21 cellular contexts compared by ENCODE assay signal in genomic region chr16:378821-379182, GRCh38. TPM values are rescaled to one million over a fixed set of nuclear protein-coding genes. Genes with fewer than 3 reads are reported as not detected.
DNase-seq lines count a peak whose midpoint lies in the region; ATAC-seq, FAIRE-seq and TF ChIP-seq lines count a peak whose summit lies in the region.
"Had no signal": no experiment of that assay in that cellular context is flagged by ENCODE, and none has a peak within 500 bp of the region (broad histone marks: within the 10 kb centered on the region; RNA-seq: fewer than 3 reads in every experiment).

No MANE protein-coding gene starts in this region.

- H3K36me3 Mint-ChIP-seq in CD4-positive, CD25-positive, alpha-beta regulatory T cell, result no peaks in the 10 kb centered on the region

- peaks cover 8% of the 10 kb centered on the region for H3K36me3 ChIP-seq in CD4-positive, CD25-positive, alpha-beta regulatory T cell (ENCODE audit: control insufficient read depth, insufficient read depth, low read length)
- H3K36me3 ChIP-seq in hepatocyte (replicated peaks; ENCODE audit: insufficient read depth, low read depth) (no peaks in the 10 kb centered on the region), parathyroid adenoma (ENCODE audit: control insufficient read depth, insufficient read depth, low read length) (no peaks in the 10 kb centered on the region)
- H3K36me3 ChIP-seq: ovary had no signal

- no peaks in the 10 kb centered on the region for H3K27me3 ChIP-seq in CD4-positive, CD25-positive, alpha-beta regulatory T cell (ENCODE audit: control insufficient read depth, insufficient read depth, low read length)
- H3K27me3 ChIP-seq in hepatocyte (no peaks in the 10 kb centered on the region), parathyroid adenoma (ENCODE audit: control insufficient read depth, insufficient read depth, low read length) (no peaks in the 10 kb centered on the region)
- H3K27me3 ChIP-seq: gastroesophageal sphincter, ovary, vagina had no signal

- H4K20me1 ChIP-seq in hepatocyte (ENCODE audit: insufficient read depth, poor library complexity, severe bottlenecking), result peaks cover 8% of the 10 kb centered on the region

- H3K9me3 ChIP-seq in CD4-positive, CD25-positive, alpha-beta regulatory T cell (ENCODE audit: control insufficient read depth in 2 of 2, low read length in 2 of 2), result no peaks in the 10 kb centered on the region
- H3K9me3 ChIP-seq in hepatocyte (ENCODE audit: low read depth) (no peaks in the 10 kb centered on the region), parathyroid adenoma (ENCODE audit: control insufficient read depth, low read length) (no peaks in the 10 kb centered on the region)
- H3K9me3 ChIP-seq: gastroesophageal sphincter, ovary, vagina had no signal

- no peak for FAIRE-seq in HTR-8/SVneo (lab: Jason Lieb, UNC)
- FAIRE-seq in GM12891 (lab: Jason Lieb, UNC), result no peak

- H3K27ac ChIP-seq in CD4-positive, CD25-positive, alpha-beta regulatory T cell (ENCODE audit: insufficient read depth, low read length, poor library complexity, severe bottlenecking), result peak overlapping the region; percentile 2
- H3K27ac ChIP-seq in RWPE1, result 0 out of 2 replicates have a peak overlapping the region, but pooled peaks have one; percentile 26
- H3K27ac ChIP-seq in hepatocyte, result peak overlapping the region; percentile 37
- no peak overlapping the region for H3K27ac ChIP-seq in parathyroid adenoma
- H3K27ac ChIP-seq: gastroesophageal sphincter, KMS-11, ovary, vagina had no signal

- 66% methylated on average over 13 of the region's 14 CpGs for WGBS in hepatocyte (ENCODE audit: low lambda C conversion rate, missing lambda C conversion rate)

- POLR2A ChIA-PET in RWPE1 (lab: Yijun Ruan, JAX; ENCODE audit: low non-redundant PET), result no interaction called here

- H3K4me3 Mint-ChIP-seq in CD4-positive, CD25-positive, alpha-beta regulatory T cell, result peak overlapping the region in 2 of 4 donors; percentile 28 to 92
- H3K4me3 Mint-ChIP-seq: activated CD4-positive, alpha-beta T cell treated with anti-CD3 and anti-CD28 coated beads, Interleukin-2, amount 10 ng/mL, durations not matched to agents 24 days and 14 days; activated naive CD8-positive, alpha-beta T cell treated with anti-CD3 and anti-CD28 coated beads, Interleukin-2, amount 50 U/mL, for 24 hours; memory B cell had no signal

- H3K79me2 ChIP-seq in hepatocyte, result peaks cover 29% of the 10 kb centered on the region
- peaks cover 5% of the 10 kb centered on the region for H3K79me2 ChIP-seq in parathyroid adenoma

- no peak for TF ChIP-seq POLR2A in GM12891 (IDR thresholded peaks at IDR 0.05; ENCODE audit: low read depth, low read length)

- CTCF ChIA-PET in RWPE1 (lab: Yijun Ruan, JAX), result interaction anchor here (0.6 kb wide), 1 partner anchor 218 kb away, joined by 5 read pairs; no protein-coding TSS in a partner anchor

- H2AFZ ChIP-seq in hepatocyte, result no peak overlapping the region
- peak overlapping the region; percentile 39 for H2AFZ ChIP-seq in parathyroid adenoma

- H3K4me2 ChIP-seq in hepatocyte, result peak overlapping the region; percentile 97
- H3K4me2 ChIP-seq in parathyroid adenoma (ENCODE audit: low read length), result peak overlapping the region; percentile 62
- H3K4me2 ChIP-seq: KMS-11 had no signal

- H3K9me2 ChIP-seq in hepatocyte (replicated peaks; ENCODE audit: insufficient read depth), result no peaks in the 10 kb centered on the region

- H3K4me1 Mint-ChIP-seq in CD4-positive, CD25-positive, alpha-beta regulatory T cell, result peaks cover 5 to 23% (median 5%) of the 10 kb centered on the region in 4 donors

- no peaks in the 10 kb centered on the region for H3K27me3 Mint-ChIP-seq in CD4-positive, CD25-positive, alpha-beta regulatory T cell
- H3K27me3 Mint-ChIP-seq: activated naive CD8-positive, alpha-beta T cell treated with anti-CD3 and anti-CD28 coated beads, Interleukin-2, amount 50 U/mL, for 24 hours; effector memory CD8-positive, alpha-beta T cell; memory B cell had no signal

- no peak overlapping the region for H3K4me3 ChIP-seq in CD4-positive, CD25-positive, alpha-beta regulatory T cell (ENCODE audit: low read depth, low read length)
- H3K4me3 ChIP-seq in hepatocyte (no peak overlapping the region), parathyroid adenoma (ENCODE audit: low read depth, low read length) (peak overlapping the region; percentile 22)
- H3K4me3 ChIP-seq: gastroesophageal sphincter, ovary, vagina had no signal

- H3K9ac ChIP-seq in parathyroid adenoma, result no peak overlapping the region
- H3K9ac ChIP-seq: KMS-11 had no signal

- H3K27ac Mint-ChIP-seq in CD4-positive, CD25-positive, alpha-beta regulatory T cell, result peak overlapping the region in 1 of 3 donors; percentile 25
- H3K27ac Mint-ChIP-seq: activated CD4-positive, alpha-beta T cell treated with anti-CD3 and anti-CD28 coated beads, Interleukin-2, amount 10 ng/mL, durations not matched to agents 24 days and 14 days; activated naive CD8-positive, alpha-beta T cell treated with anti-CD3 and anti-CD28 coated beads, Interleukin-2, amount 50 U/mL, for 24 hours; effector memory CD8-positive, alpha-beta T cell; memory B cell had no signal

- ATAC-seq in CD4-positive, CD25-positive, alpha-beta regulatory T cell (ENCODE audit: low read depth in 2 of 2), result no peak
- ATAC-seq in GM21737 (IDR thresholded peaks at IDR 0.05; ENCODE audit: unreplicated experiment) (no peak), GM19467 (IDR thresholded peaks at IDR 0.05; ENCODE audit: unreplicated experiment) (no peak)
- ATAC-seq: activated naive CD8-positive, alpha-beta T cell treated with anti-CD3 and anti-CD28 coated beads, Interleukin-2, amount 50 U/mL, for 24 hours; effector memory CD8-positive, alpha-beta T cell; gastroesophageal sphincter had no signal

- no peak for TF ChIP-seq CTCF in RWPE1 (conservative IDR thresholded peaks at IDR 0.05; ENCODE audit: low read depth)
- no peak for TF ChIP-seq CTCF in hepatocyte (IDR thresholded peaks at IDR 0.05; ENCODE audit: poor library complexity)
- no peak for TF ChIP-seq CTCF in parathyroid adenoma (IDR thresholded peaks at IDR 0.05)

- no peaks in the 10 kb centered on the region for H3K9me3 Mint-ChIP-seq in CD4-positive, CD25-positive, alpha-beta regulatory T cell
- H3K9me3 Mint-ChIP-seq: activated CD4-positive, alpha-beta T cell treated with anti-CD3 and anti-CD28 coated beads, Interleukin-2, amount 10 ng/mL, durations not matched to agents 24 days and 14 days; activated naive CD8-positive, alpha-beta T cell treated with anti-CD3 and anti-CD28 coated beads, Interleukin-2, amount 50 U/mL, for 24 hours; effector memory CD8-positive, alpha-beta T cell; memory B cell had no signal

- no peak for DNase-seq in CD4-positive, CD25-positive, alpha-beta regulatory T cell
- DNase-seq in RWPE1 (ENCODE audit: low spot score) (no peak), hepatocyte (ENCODE audit: low spot score) (no peak), HTR-8/SVneo (ENCODE audit: insufficient read length, low spot score) (no peak), GM12891 (ENCODE audit: insufficient read length, low spot score) (no peak)
- DNase-seq: activated CD4-positive, alpha-beta T cell treated with anti-CD3 and anti-CD28 coated beads, Interleukin-2, amount 10 ng/mL, durations not matched to agents 24 days and 14 days; activated naive CD8-positive, alpha-beta T cell treated with anti-CD3 and anti-CD28 coated beads, Interleukin-2, amount 50 U/mL, for 24 hours; DMS 273 treated with DMSO at 0.1 percent for 48 hours; effector memory CD8-positive, alpha-beta T cell; kidney glomerular epithelial cell; NCI-H226; Right ventricle myocardium superior; SW 1271 had no signal

- H3K4me1 ChIP-seq in CD4-positive, CD25-positive, alpha-beta regulatory T cell (ENCODE audit: control insufficient read depth, insufficient read depth, low read length, poor library complexity, severe bottlenecking), result peaks cover 36% of the 10 kb centered on the region
- H3K4me1 ChIP-seq in hepatocyte (ENCODE audit: insufficient read depth), result peaks cover 24% of the 10 kb centered on the region
- H3K4me1 ChIP-seq in parathyroid adenoma, result peaks cover 18% of the 10 kb centered on the region

TF ChIP-seq in GM12891, 5 proteins besides CTCF, POLR2A, EP300 and RAD21:
- TF ChIP-seq TAF1 (IDR thresholded peaks at IDR 0.05; ENCODE audit: low read depth, low read length), result no peak
- TF ChIP-seq SPI1 (IDR thresholded peaks at IDR 0.05; ENCODE audit: low read depth, low read length), result no peak
- no peak for TF ChIP-seq POU2F2 (IDR thresholded peaks at IDR 0.05; ENCODE audit: low read depth, low read length)
- no peak for TF ChIP-seq PAX5 (IDR thresholded peaks at IDR 0.05; ENCODE audit: insufficient read depth, low read length, severe bottlenecking)
- TF ChIP-seq POLR2AphosphoS5 (IDR thresholded peaks at IDR 0.05; ENCODE audit: low read depth, low read length), result no peak
TF ChIP-seq in GM12891: peak in this region for 0.

RNA-seq across cellular contexts. Expression of gene PGAP6, which starts 3.0 kb away (rescaled TPM):
- total RNA-seq in CD4-positive, CD25-positive, alpha-beta regulatory T cell, result 71.4 TPM
- 10 to 100 TPM in 3 of 4 donors, 1 to 10 TPM in 1; 7.8 to 45.3 (median 32.2) TPM for polyA plus RNA-seq in CD4-positive, CD25-positive, alpha-beta regulatory T cell
- total RNA-seq in hepatocyte, result 130 and 133 TPM in 2 replicates
- 205 and 229 TPM in 2 replicates for polyA plus RNA-seq in hepatocyte
- 19.7 TPM for polyA plus RNA-seq in GM12891 (2012; ENCODE audit: low read depth, missing spikeins)

RNA-seq across cellular contexts. Expression of gene MRPL28, which starts 8.5 kb away (rescaled TPM):
- total RNA-seq in CD4-positive, CD25-positive, alpha-beta regulatory T cell, result 37.8 TPM
- 100 to 1,000 TPM in 1 of 4 donors, 10 to 100 TPM in 3; 63.0 to 109 (median 85.2) TPM for polyA plus RNA-seq in CD4-positive, CD25-positive, alpha-beta regulatory T cell
- 80.0 and 88.1 TPM in 2 replicates for total RNA-seq in hepatocyte
- polyA plus RNA-seq in hepatocyte, result 126 and 144 TPM in 2 replicates
- polyA plus RNA-seq in GM12891 (2012; ENCODE audit: low read depth, missing spikeins), result 62.7 TPM

RNA-seq across cellular contexts. Expression of gene NME4, which starts 18.2 kb away (rescaled TPM):
- total RNA-seq in CD4-positive, CD25-positive, alpha-beta regulatory T cell, result 6.7 TPM
- 10 to 100 TPM; 16.2 to 29.8 (median 23.1) TPM for polyA plus RNA-seq in CD4-positive, CD25-positive, alpha-beta regulatory T cell
- total RNA-seq in hepatocyte, result 168 and 227 TPM in 2 replicates
- 543 and 611 TPM in 2 replicates for polyA plus RNA-seq in hepatocyte
- 97.2 TPM for polyA plus RNA-seq in GM12891 (2012; ENCODE audit: low read depth, missing spikeins)

RNA-seq across cellular contexts. Expression of gene DECR2, which starts 22.9 kb away (rescaled TPM):
- 4.8 TPM for total RNA-seq in CD4-positive, CD25-positive, alpha-beta regulatory T cell
- 1 to 10 TPM; 2.2 to 4.5 (median 2.7) TPM for polyA plus RNA-seq in CD4-positive, CD25-positive, alpha-beta regulatory T cell
- 29.4 and 54.5 TPM in 2 replicates for total RNA-seq in hepatocyte
- 80.5 and 107 TPM in 2 replicates for polyA plus RNA-seq in hepatocyte
- polyA plus RNA-seq in GM12891 (2012; ENCODE audit: low read depth, missing spikeins), result 8.3 TPM

RNA-seq across cellular contexts. Expression of gene AXIN1, which starts 26.3 kb away (rescaled TPM):
- 45.2 TPM for total RNA-seq in CD4-positive, CD25-positive, alpha-beta regulatory T cell
- polyA plus RNA-seq in CD4-positive, CD25-positive, alpha-beta regulatory T cell, result 1 to 10 TPM; 1.1 to 2.9 (median 1.4) TPM
- total RNA-seq in hepatocyte, result 22.5 and 27.2 TPM in 2 replicates
- 16.1 and 22.5 TPM in 2 replicates for polyA plus RNA-seq in hepatocyte
- polyA plus RNA-seq in GM12891 (2012; ENCODE audit: low read depth, missing spikeins), result 13.5 TPM

Comparison
In these comparisons a context has a peak if more than half of its experiments do, and no peak if none do; other contexts are left out.
1. RNA of gene NME4, which starts 18.2 kb away (total RNA-seq): 168 to 227 TPM in hepatocyte; 6.7 TPM in CD4-positive, CD25-positive, alpha-beta regulatory T cell (single experiment); every median in the first group is over 10 times any median in the second.